In genomic region chr6:38773338-38773737, GRCh38 we compare ENCODE assay signal across 10 cellular contexts. TPM values are rescaled to one million over a fixed set of nuclear protein-coding genes. Genes with fewer than 3 reads are reported as not detected.
DNase-seq lines count a peak whose midpoint lies in the region; FAIRE-seq and TF ChIP-seq lines count a peak whose summit lies in the region.
"Had no signal": no experiment of that assay in that cellular context is flagged by ENCODE, and none has a peak within 500 bp of the region (broad histone marks: within the 10 kb centered on the region; RNA-seq: fewer than 3 reads in every experiment).

No MANE protein-coding gene starts in this region.

- H3K27ac Mint-ChIP-seq in mesothelial cell of epicardium, result no peak overlapping the region
- H3K27ac Mint-ChIP-seq: CD4-positive, CD25-positive, alpha-beta regulatory T cell had no signal

- H3K4me3 Mint-ChIP-seq in mesothelial cell of epicardium, result no peak overlapping the region
- H3K4me3 Mint-ChIP-seq: CD4-positive, CD25-positive, alpha-beta regulatory T cell had no signal

- DNase-seq in NCI-H748 (lab: John Stamatoyannopoulos, UW; ENCODE audit: unreplicated experiment) (peak; percentile 26), NCI-H748 treated with DMSO at 0.1 percent for 48 hours (lab: John Stamatoyannopoulos, UW) (no peak), MM.1S (peak; percentile 24), colonic mucosa (peak; percentile 23), small intestine (peak; percentile 18), HPDE6-E6E7 (ENCODE audit: extremely low spot score) (no peak), mesothelial cell of epicardium (ENCODE audit: low spot score in 2 of 2, unreplicated experiment in 2 of 2) (no peak), SW480 (ENCODE audit: low spot score) (no peak)
- DNase-seq: Right ventricle myocardium superior had no signal

- peaks cover 5% of the 10 kb centered on the region for H3K4me1 Mint-ChIP-seq in mesothelial cell of epicardium
- H3K4me1 Mint-ChIP-seq: CD4-positive, CD25-positive, alpha-beta regulatory T cell had no signal

- H3K9me3 ChIP-seq in MM.1S (replicated peaks; ENCODE audit: insufficient read depth, low read length) (no peaks in the 10 kb centered on the region), colonic mucosa (no peaks in the 10 kb centered on the region), small intestine (ENCODE audit: control insufficient read depth, low read depth) (no peaks in the 10 kb centered on the region)

- H3K79me2 ChIP-seq in MM.1S (ENCODE audit: low read length), result no peaks in the 10 kb centered on the region

- H3K9me3 Mint-ChIP-seq in mesothelial cell of epicardium, result peaks cover 6% of the 10 kb centered on the region

- H3K27me3 Mint-ChIP-seq in mesothelial cell of epicardium (ENCODE audit: low read depth), result no peaks in the 10 kb centered on the region

- TF ChIP-seq CTCF in MM.1S (IDR thresholded peaks at IDR 0.05; ENCODE audit: low read length) (peak; percentile 54), colonic mucosa (IDR thresholded peaks at IDR 0.05) (peak; percentile 64), mesothelial cell of epicardium (IDR thresholded peaks at IDR 0.05; ENCODE audit: unreplicated experiment) (no peak)

- H3K4me1 ChIP-seq in MM.1S (ENCODE audit: low read length) (peaks cover 8% of the 10 kb centered on the region; the same call in 1 of the 2 replicates), colonic mucosa (no peaks in the 10 kb centered on the region), small intestine (ENCODE audit: control insufficient read depth in 2 of 2, insufficient read depth in 1 of 2, low read depth in 1 of 2, low read length in 1 of 2) (no peaks in the 10 kb centered on the region)

- intact Hi-C loops in colonic mucosa (cut with DNase I), result no loop called here

- H3K4me2 ChIP-seq in MM.1S (ENCODE audit: low read depth, low read length), result no peak overlapping the region

- H3K27me3 ChIP-seq in MM.1S (replicated peaks; ENCODE audit: insufficient read depth, low read length) (no peaks in the 10 kb centered on the region), colonic mucosa (no peaks in the 10 kb centered on the region), small intestine (ENCODE audit: control insufficient read depth in 2 of 2, insufficient read depth in 2 of 2, low read length in 2 of 2) (no peaks in the 10 kb centered on the region)

- H2AFZ ChIP-seq in MM.1S (ENCODE audit: low read length), result no peak overlapping the region

- 71 to 81% (median 80%) methylated on average over 3 of the region's 3 CpGs for WGBS in small intestine, 3 donors

- H3K27ac ChIP-seq in MM.1S (ENCODE audit: low read length), result no peak overlapping the region
- H3K27ac ChIP-seq in colonic mucosa, result no peak overlapping the region
- no peak overlapping the region for H3K27ac ChIP-seq in small intestine (ENCODE audit: low read depth in 1 of 2, low read length in 1 of 2)

- H3K9ac ChIP-seq in MM.1S (ENCODE audit: low read length) (no peak overlapping the region), colonic mucosa (ENCODE audit: low read depth in 2 of 2, low read length in 2 of 2) (no peak overlapping the region)

- H3K36me3 ChIP-seq in MM.1S (replicated peaks; ENCODE audit: insufficient read depth, low read length) (no peaks in the 10 kb centered on the region), colonic mucosa (no peaks in the 10 kb centered on the region), small intestine (ENCODE audit: control insufficient read depth in 2 of 2, insufficient read depth in 2 of 2, low read length in 2 of 2) (no peaks in the 10 kb centered on the region)

- H3K4me3 ChIP-seq in MM.1S (ENCODE audit: low read length) (no peak overlapping the region), colonic mucosa (no peak overlapping the region), small intestine (ENCODE audit: low read depth in 1 of 2, low read length in 2 of 2) (no peak overlapping the region)

- H3K9me2 ChIP-seq in MM.1S (replicated peaks; ENCODE audit: insufficient read depth, low read length), result no peaks in the 10 kb centered on the region

- no peaks in the 10 kb centered on the region for H3K36me3 Mint-ChIP-seq in mesothelial cell of epicardium
- H3K36me3 Mint-ChIP-seq: CD4-positive, CD25-positive, alpha-beta regulatory T cell had no signal

- H3F3A ChIP-seq in MM.1S (ENCODE audit: insufficient read depth, low read length), result no peaks in the 10 kb centered on the region

- H4K20me1 ChIP-seq in MM.1S (ENCODE audit: insufficient read depth, low read length), result no peaks in the 10 kb centered on the region

- FAIRE-seq in small intestine (lab: Jason Lieb, UNC), result no peak

RNA-seq across cellular contexts. Expression of gene DNAH8, which starts 58.2 kb away (rescaled TPM):
- not detected for total RNA-seq in colonic mucosa
- under 1 TPM in 2 of 3 donors, not detected in 1; under 0.01 to 0.01 TPM for polyA plus RNA-seq in small intestine
- 0.02 to 0.25 TPM in 2 of 3 replicates, not detected in the other for total RNA-seq in mesothelial cell of epicardium

Comparison
In these comparisons a context has a peak if more than half of its experiments do, and no peak if none do; other contexts are left out.
1. DNase-seq: peak in NCI-H748 (single experiment), MM.1S (single experiment), colonic mucosa (single experiment) and small intestine (single experiment); none in NCI-H748 treated with DMSO at 0.1 percent for 48 hours (single experiment), HPDE6-E6E7 (single experiment), mesothelial cell of epicardium (0 of 2) and SW480 (single experiment).